Comparison of ENCODE assay signal across 17 cellular contexts in the genomic region with DNA sequence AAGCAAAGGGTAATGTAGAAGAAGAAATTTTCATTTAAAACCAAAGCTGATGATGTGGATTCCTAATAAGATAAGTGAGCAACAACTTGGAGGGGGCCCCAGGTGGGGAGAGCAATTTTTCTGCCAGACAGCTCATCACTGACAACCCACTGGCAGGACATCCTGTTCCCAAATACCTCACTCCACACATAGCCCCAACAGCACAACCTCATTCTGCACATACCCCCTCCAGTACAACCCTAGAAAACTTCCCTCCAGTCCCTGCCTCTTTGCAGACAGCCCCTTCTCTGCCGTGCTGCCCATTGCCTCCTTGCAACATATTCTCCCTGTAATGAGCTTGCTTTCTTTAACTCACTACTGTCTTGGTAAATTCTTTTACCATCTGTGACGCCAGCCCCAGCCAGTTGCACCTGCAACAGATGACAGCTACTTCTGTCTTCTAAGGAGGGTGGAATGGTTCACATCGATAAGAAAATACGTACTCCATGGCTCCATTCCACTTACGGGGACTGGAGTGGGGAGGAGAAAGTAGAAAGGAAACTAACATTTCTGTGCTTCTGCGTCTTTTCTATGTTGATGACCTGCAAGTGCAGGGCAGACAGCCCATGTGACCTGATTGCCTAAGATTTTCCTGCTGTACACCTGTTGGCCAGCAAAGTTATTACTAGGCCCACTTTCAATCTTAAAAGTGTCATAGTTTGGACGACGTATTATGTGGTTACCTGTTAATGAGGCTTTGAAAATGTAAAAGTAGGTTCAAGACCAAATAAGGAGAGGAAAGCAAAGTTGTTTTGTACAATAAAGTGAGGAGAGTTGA. TPM values are rescaled to one million over a fixed set of nuclear protein-coding genes. Genes with fewer than 3 reads are reported as not detected.
A peak's percentile ranks its signal among the peaks of the same experiment; 100 is the strongest.
DNase-seq lines count a peak whose midpoint lies in the region; ATAC-seq and TF ChIP-seq lines count a peak whose summit lies in the region.
"Had no signal": no experiment of that assay in that cellular context is flagged by ENCODE, and none has a peak within 500 bp of the region (broad histone marks: within the 10 kb centered on the region; RNA-seq: fewer than 3 reads in every experiment).

No MANE protein-coding gene starts in this region.

- peak overlapping the region; percentile 98 for H3K27ac ChIP-seq in OCI-LY3 (ENCODE audit: low read length)
- H3K27ac ChIP-seq in hepatocyte: peak overlapping the region; percentile 80
- peak overlapping the region in 2 of 4 donors; percentile 24 to 73 for H3K27ac ChIP-seq in upper lobe of left lung

- H4K20me1 ChIP-seq in OCI-LY3 (ENCODE audit: insufficient read depth, low read length) (peaks cover 33% of the 10 kb centered on the region), hepatocyte (ENCODE audit: insufficient read depth, poor library complexity, severe bottlenecking) (no peaks in the 10 kb centered on the region)

- peaks cover 53% of the 10 kb centered on the region for H3K36me3 ChIP-seq in OCI-LY3 (replicated peaks; ENCODE audit: low read depth, low read length)
- no peaks in the 10 kb centered on the region for H3K36me3 ChIP-seq in hepatocyte (replicated peaks; ENCODE audit: insufficient read depth, low read depth)
- no peaks in the 10 kb centered on the region for H3K36me3 ChIP-seq in upper lobe of left lung

- no peaks in the 10 kb centered on the region for H3K27me3 ChIP-seq in OCI-LY3 (ENCODE audit: low read depth, low read length)
- no peaks in the 10 kb centered on the region for H3K27me3 ChIP-seq in hepatocyte
- H3K27me3 ChIP-seq in upper lobe of left lung: no peaks in the 10 kb centered on the region

- peaks cover 73% of the 10 kb centered on the region for H3K4me1 ChIP-seq in OCI-LY3 (ENCODE audit: low read length)
- peaks cover 7% of the 10 kb centered on the region for H3K4me1 ChIP-seq in hepatocyte (ENCODE audit: insufficient read depth)
- peaks cover 0 to 18% (median 8%) of the 10 kb centered on the region in 4 donors for H3K4me1 ChIP-seq in upper lobe of left lung

- H3K9me3 ChIP-seq in OCI-LY3 (ENCODE audit: insufficient read depth, low read length) (no peaks in the 10 kb centered on the region), hepatocyte (ENCODE audit: low read depth) (no peaks in the 10 kb centered on the region), upper lobe of left lung (no peaks in the 10 kb centered on the region)

- H2AFZ ChIP-seq in OCI-LY3 (ENCODE audit: low read depth, low read length): no peak overlapping the region
- H2AFZ ChIP-seq in hepatocyte: no peak overlapping the region

- H3K79me2 ChIP-seq in OCI-LY3 (ENCODE audit: low read length) (peaks cover 62% of the 10 kb centered on the region), hepatocyte (no peaks in the 10 kb centered on the region)

- TF ChIP-seq EP300 in upper lobe of left lung (IDR thresholded peaks at IDR 0.05): no peak

- H3K4me2 ChIP-seq in OCI-LY3 (ENCODE audit: low read length): peak overlapping the region; percentile 64
- peak overlapping the region; percentile 28 for H3K4me2 ChIP-seq in hepatocyte

- ATAC-seq in activated CD4-positive, alpha-beta T cell treated with anti-CD3 and anti-CD28 coated beads for 36 hours: peak; percentile 26
- ATAC-seq in upper lobe of left lung (ENCODE audit: low FRiP score in 2 of 2): peak; percentile 31 to 77
- ATAC-seq: sciatic nerve had no signal

- H3K27ac Mint-ChIP-seq in activated CD4-positive, alpha-beta T cell treated with anti-CD3 and anti-CD28 coated beads for 36 hours: no peak overlapping the region

- WGBS in hepatocyte (ENCODE audit: low lambda C conversion rate, missing lambda C conversion rate): 78% methylated on average over 8 of the region's 8 CpGs
- 30 to 41% methylated on average over 8 of the region's 8 CpGs for WGBS in upper lobe of left lung, 2 donors

- H3K9ac ChIP-seq in OCI-LY3 (ENCODE audit: low read length): peak overlapping the region; percentile 80

- no peaks in the 10 kb centered on the region for H3K9me2 ChIP-seq in hepatocyte (replicated peaks; ENCODE audit: insufficient read depth)

- CTCF ChIA-PET in activated CD4-positive, alpha-beta T cell treated with anti-CD3 and anti-CD28 coated beads for 36 hours (lab: Charles Lee): interaction anchor here (0.8 to 1.3 kb wide), 3 partner anchors 27 to 445 kb away, joined by 3 to 4 read pairs (median 3); no protein-coding TSS in a partner anchor

- no peak for TF ChIP-seq CTCF in OCI-LY3 (IDR thresholded peaks at IDR 0.05; ENCODE audit: low read depth, low read length)
- TF ChIP-seq CTCF in hepatocyte (IDR thresholded peaks at IDR 0.05; ENCODE audit: poor library complexity): no peak
- TF ChIP-seq CTCF in upper lobe of left lung (IDR thresholded peaks at IDR 0.05): peak in 2 of 6 experiments; percentile 31 to 42

- intact Hi-C loops in activated CD4-positive, alpha-beta T cell treated with anti-CD3 and anti-CD28 coated beads for 36 hours (cut with DNase I, micrococcal nuclease): no loop called here

- peaks cover 10% of the 10 kb centered on the region for H3K4me1 Mint-ChIP-seq in activated CD4-positive, alpha-beta T cell treated with anti-CD3 and anti-CD28 coated beads for 36 hours
- H3K4me1 Mint-ChIP-seq: central memory CD8-positive, alpha-beta T cell had no signal

- no peak for TF ChIP-seq POLR2A in upper lobe of left lung (IDR thresholded peaks at IDR 0.05)

- peak overlapping the region; percentile 44 for H3K4me3 ChIP-seq in OCI-LY3 (ENCODE audit: low read length)
- no peak overlapping the region for H3K4me3 ChIP-seq in hepatocyte
- H3K4me3 ChIP-seq in upper lobe of left lung: peak overlapping the region in 2 of 4 donors; percentile 3 to 7

- H3K9me3 Mint-ChIP-seq in activated CD4-positive, alpha-beta T cell treated with anti-CD3 and anti-CD28 coated beads for 36 hours (ENCODE audit: low read depth): peaks cover 4% of the 10 kb centered on the region

- POLR2A ChIA-PET in activated CD4-positive, alpha-beta T cell treated with anti-CD3 and anti-CD28 coated beads for 36 hours (lab: Charles Lee): no interaction called here

- peaks cover 7% of the 10 kb centered on the region for H3K27me3 Mint-ChIP-seq in activated CD4-positive, alpha-beta T cell treated with anti-CD3 and anti-CD28 coated beads for 36 hours
- H3K27me3 Mint-ChIP-seq: central memory CD8-positive, alpha-beta T cell had no signal

- no peak for DNase-seq in activated CD4-positive, alpha-beta T cell treated with anti-CD3 and anti-CD28 coated beads for 36 hours
- no peak for DNase-seq in activated CD4-positive, alpha-beta T cell treated with anti-CD3 and anti-CD28 coated beads for 48 hours
- DNase-seq in hepatocyte (ENCODE audit: low spot score) (peak; percentile 34), upper lobe of left lung (peak in 1 of 2 donors; percentile 64), OCI-M2 (lab: John Stamatoyannopoulos, UW; ENCODE audit: unreplicated experiment) (no peak), NCI-H1092 (lab: John Stamatoyannopoulos, UW) (no peak), NCI-H1930 (lab: John Stamatoyannopoulos, UW) (no peak)
- DNase-seq: activated CD8-positive, alpha-beta memory T cell treated with anti-CD3 and anti-CD28 coated beads, Interleukin-2, amount 50 U/mL, for 4 hours; NCI-H187; SHP77 had no signal

- no peaks in the 10 kb centered on the region for H3K36me3 Mint-ChIP-seq in activated CD4-positive, alpha-beta T cell treated with anti-CD3 and anti-CD28 coated beads for 36 hours (ENCODE audit: low read depth)

- H3K4me3 Mint-ChIP-seq in activated CD4-positive, alpha-beta T cell treated with anti-CD3 and anti-CD28 coated beads for 36 hours: no peak overlapping the region
- H3K4me3 Mint-ChIP-seq: central memory CD8-positive, alpha-beta T cell had no signal

RNA-seq across cellular contexts. Expression of a gene that starts 14.7 kb away (rescaled TPM):
- total RNA-seq in activated CD4-positive, alpha-beta T cell treated with anti-CD3 and anti-CD28 coated beads for 36 hours: not detected
- total RNA-seq in hepatocyte (not detected in 2 replicates), upper lobe of left lung (10 to 100 TPM in 1 of 6 donors, 1 to 10 TPM in 4, not detected in 1; 1.4 to 19.0 (median 6.8) TPM)
- polyA plus RNA-seq in hepatocyte: 0.51 and 0.78 TPM in 2 replicates
- total RNA-seq: activated naive CD4-positive, alpha-beta T cell treated with anti-CD3 and anti-CD28 coated beads, Interleukin-2, amount 50 U/mL, for 72 hours; G401 had no signal
- polyA plus RNA-seq: neural cell had no signal

RNA-seq across cellular contexts. Expression of a gene that starts 44.0 kb away (rescaled TPM):
- total RNA-seq in activated CD4-positive, alpha-beta T cell treated with anti-CD3 and anti-CD28 coated beads for 36 hours: not detected
- total RNA-seq in hepatocyte (65.9 and 66.4 TPM in 2 replicates), upper lobe of left lung (100 to 1,000 TPM in 3 of 6 donors, 10 to 100 TPM in 3; 34.6 to 132 (median 106) TPM)
- polyA plus RNA-seq in hepatocyte: 66.7 and 86.0 TPM in 2 replicates
- total RNA-seq: activated naive CD4-positive, alpha-beta T cell treated with anti-CD3 and anti-CD28 coated beads, Interleukin-2, amount 50 U/mL, for 72 hours; G401; subcutaneous adipose tissue had no signal
- polyA plus RNA-seq: neural cell had no signal

RNA-seq across cellular contexts. Expression of a gene that starts 49.5 kb away (rescaled TPM):
- total RNA-seq in activated CD4-positive, alpha-beta T cell treated with anti-CD3 and anti-CD28 coated beads for 36 hours: not detected
- total RNA-seq in hepatocyte: not detected in 2 replicates
- not detected in 2 replicates for polyA plus RNA-seq in hepatocyte
- not detected for total RNA-seq in upper lobe of left lung
- total RNA-seq: activated naive CD4-positive, alpha-beta T cell treated with anti-CD3 and anti-CD28 coated beads, Interleukin-2, amount 50 U/mL, for 72 hours; G401; sciatic nerve; subcutaneous adipose tissue had no signal
- polyA plus RNA-seq: neural cell had no signal

Comparison
In these comparisons a context has a peak if more than half of its experiments do, and no peak if none do; other contexts are left out.
1. RNA of a gene that starts 44.0 kb away (total RNA-seq): 34.6 to 132 TPM in upper lobe of left lung and 65.9 to 66.4 TPM in hepatocyte; not detected in activated CD4-positive, alpha-beta T cell treated with anti-CD3 and anti-CD28 coated beads for 36 hours; every median in the first group is over 10 times any median in the second.